22 cellular contexts compared by ENCODE assay signal in the genomic region with DNA sequence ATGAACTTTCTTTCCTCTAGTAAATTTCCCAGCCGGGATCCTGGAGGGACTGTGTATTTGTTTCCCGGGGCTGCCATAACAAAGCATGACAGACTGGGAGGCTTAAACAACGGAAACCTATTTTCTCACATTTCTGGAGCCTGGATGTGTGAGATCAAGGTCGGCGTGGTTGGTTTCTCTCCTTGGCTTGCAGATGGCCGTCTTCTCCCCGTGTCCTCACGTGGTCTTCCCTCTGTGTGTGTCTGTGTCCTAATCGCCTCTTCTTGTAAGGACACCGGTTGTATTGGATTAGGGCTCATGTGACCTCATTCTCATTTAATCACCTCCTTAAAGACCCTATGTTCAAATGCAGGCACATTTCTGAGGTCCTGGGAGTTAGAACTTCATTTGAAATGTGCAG.
"Had no signal": no experiment of that assay in that cellular context is flagged by ENCODE, and none has a peak within 500 bp of the region (broad histone marks: within the 10 kb centered on the region; RNA-seq: fewer than 3 reads in every experiment).

No MANE protein-coding gene starts in this region.

- DNase-seq: activated CD4-positive, CD25-positive, alpha-beta regulatory T cell treated with anti-CD3 and anti-CD28 coated beads, Interleukin-2, amount 50 U/mL, for 72 hours; activated CD8-positive, alpha-beta memory T cell treated with anti-CD3 and anti-CD28 coated beads for 24 hours; activated CD8-positive, alpha-beta memory T cell treated with anti-CD3 and anti-CD28 coated beads, Interleukin-2, amount 50 U/mL, for 48 hours; activated effector memory CD4-positive, alpha-beta T cell treated with Interleukin-2 at 50 U/mL for 16 hours; activated naive CD4-positive, alpha-beta T cell treated with anti-CD3 and anti-CD28 coated beads, Interleukin-2, amount 10 ng/mL, durations not matched to agents 7 days and 5 days; activated T-cell treated with anti-CD3 and anti-CD28 coated beads, Interleukin-2, amount 50 U/mL, for 48 hours; aorta; cortex of kidney; hypothalamus; midbrain; right cardiac atrium; small intestine; stimulated activated CD4-positive, alpha-beta T cell treated with anti-CD3 and anti-CD28 coated beads, Interleukin-4, amount 100 ng/mL, for 4 hours; T-helper 1 cell; T1000 had no signal

- ATAC-seq: left lobe of liver; stimulated activated memory B cell treated with anti-CD40 and anti-IgM and Interleukin-4, amounts not matched to agents 10 μg/mL and 1 μg/mL and 100 μg/mL, for 72 hours; upper lobe of right lung had no signal

- H3K9me3 ChIP-seq: prostate gland, thoracic aorta, upper lobe of right lung had no signal

- H3K36me3 Mint-ChIP-seq: activated naive CD4-positive, alpha-beta T cell treated with anti-CD3 and anti-CD28 coated beads, Interleukin-2, amount 10 ng/mL, durations not matched to agents 7 days and 5 days; stimulated activated memory B cell treated with anti-CD40 and anti-IgM and Interleukin-4, amounts not matched to agents 10 μg/mL and 1 μg/mL and 100 μg/mL, for 72 hours had no signal

- H3K36me3 ChIP-seq: prostate gland, thoracic aorta, upper lobe of right lung had no signal

- H3K27ac ChIP-seq: prostate gland, thoracic aorta, upper lobe of right lung had no signal

- H3K4me3 ChIP-seq: lung, prostate gland, thoracic aorta, upper lobe of right lung had no signal

- H3K4me1 ChIP-seq: prostate gland, upper lobe of right lung had no signal

- H3K4me1 Mint-ChIP-seq: central memory CD8-positive, alpha-beta T cell had no signal

- H3K27ac Mint-ChIP-seq: activated naive CD4-positive, alpha-beta T cell treated with anti-CD3 and anti-CD28 coated beads, Interleukin-2, amount 10 ng/mL, durations not matched to agents 7 days and 5 days; stimulated activated memory B cell treated with anti-CD40 and anti-IgM and Interleukin-4, amounts not matched to agents 10 μg/mL and 1 μg/mL and 100 μg/mL, for 72 hours had no signal

- H3K27me3 ChIP-seq: upper lobe of right lung had no signal

- H3K4me3 Mint-ChIP-seq: activated naive CD4-positive, alpha-beta T cell treated with anti-CD3 and anti-CD28 coated beads, Interleukin-2, amount 10 ng/mL, durations not matched to agents 7 days and 5 days; central memory CD8-positive, alpha-beta T cell; stimulated activated memory B cell treated with anti-CD40 and anti-IgM and Interleukin-4, amounts not matched to agents 10 μg/mL and 1 μg/mL and 100 μg/mL, for 72 hours had no signal

- H3K9me3 Mint-ChIP-seq: activated naive CD4-positive, alpha-beta T cell treated with anti-CD3 and anti-CD28 coated beads, Interleukin-2, amount 10 ng/mL, durations not matched to agents 7 days and 5 days; central memory CD8-positive, alpha-beta T cell; stimulated activated memory B cell treated with anti-CD40 and anti-IgM and Interleukin-4, amounts not matched to agents 10 μg/mL and 1 μg/mL and 100 μg/mL, for 72 hours had no signal
